In the genomic region with DNA sequence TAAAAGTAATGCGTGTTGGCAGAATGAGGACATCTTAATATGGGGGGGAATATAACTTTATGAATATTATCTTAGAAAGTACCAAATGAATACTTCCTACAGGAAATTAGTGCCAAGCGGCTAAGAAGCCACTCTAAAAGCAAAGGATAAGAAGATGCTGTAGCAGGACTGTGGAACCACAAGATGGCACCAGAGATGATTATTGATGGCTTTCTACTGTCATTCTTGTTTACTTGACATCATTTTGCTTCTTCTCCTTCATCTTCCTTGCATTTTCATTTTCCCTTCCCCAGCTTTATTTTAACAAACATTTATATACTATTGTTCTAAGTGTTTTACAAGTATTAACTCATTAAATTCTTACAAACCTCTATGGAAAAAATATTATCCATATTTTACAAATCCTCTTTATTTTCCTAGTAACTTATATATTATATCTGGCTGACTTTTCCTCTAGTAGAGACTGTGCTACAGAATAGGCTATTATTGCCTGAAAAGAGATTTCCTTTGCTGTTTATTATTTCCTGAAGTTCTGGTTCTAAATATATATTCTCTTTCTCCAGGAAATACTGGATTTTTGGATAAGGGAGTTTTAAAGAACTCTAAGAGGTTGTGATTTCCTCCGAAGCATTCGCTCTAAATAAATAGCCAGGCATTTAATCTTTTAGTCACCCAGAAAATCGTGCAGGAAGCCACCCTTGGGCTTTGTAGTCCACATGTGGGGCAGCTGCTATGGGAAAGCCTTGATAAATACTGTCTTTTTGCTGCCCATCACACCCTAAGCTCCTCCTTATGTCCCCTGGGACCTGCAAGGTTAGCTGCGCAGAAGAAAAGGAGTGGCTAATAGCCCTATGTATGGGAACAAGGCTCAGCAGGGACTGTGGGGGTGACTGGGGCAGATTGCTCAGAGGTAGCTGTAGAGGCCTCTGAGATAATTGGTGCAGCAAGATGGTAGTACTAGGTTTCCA, we compare ENCODE assay signal across 1 cellular context.
TF ChIP-seq lines count a peak whose summit lies in the region.

No MANE protein-coding gene starts in this region.

TF ChIP-seq in K562, 482 proteins besides CTCF, POLR2A, EP300 and RAD21 (continued from another document):
- TF ChIP-seq FOXA3 (CRISPR knock-in tag; conservative IDR thresholded peaks at IDR 0.05 in 1 of 2, IDR thresholded peaks at IDR 0.05 in 1 of 2) (peak in 1 of 2 experiments; percentile 49; a peak in 2 of 4 replicates), FOXK2 (conservative IDR thresholded peaks at IDR 0.05 in 1 of 2, IDR thresholded peaks at IDR 0.05 in 1 of 2; ENCODE audit: low read depth in 2 of 2) (peak; percentile 61 to 81; a peak in 3 of 4 replicates), FOSL1 (tag; conservative IDR thresholded peaks at IDR 0.05) (no peak), ZNF232 (CRISPR knock-in tag; IDR thresholded peaks at IDR 0.05) (no peak), FOXP1 (CRISPR knock-in tag; IDR thresholded peaks at IDR 0.05) (no peak), ZNF561 (CRISPR knock-in tag; conservative IDR thresholded peaks at IDR 0.05) (no peak), KAT8 (IDR thresholded peaks at IDR 0.05; ENCODE audit: low read depth) (no peak), PKNOX1 (IDR thresholded peaks at IDR 0.05) (peak; percentile 69), SMARCB1 (IDR thresholded peaks at IDR 0.05; ENCODE audit: insufficient read length, low read depth) (no peak), MEIS2 (IDR thresholded peaks at IDR 0.05; ENCODE audit: partially characterized antibody) (peak; percentile 71), IFI16 (CRISPR knock-in tag; IDR thresholded peaks at IDR 0.05) (no peak), RERE (CRISPR knock-in tag; IDR thresholded peaks at IDR 0.05; ENCODE audit: borderline replicate concordance) (no peak), CEBPZ (IDR thresholded peaks at IDR 0.05; ENCODE audit: borderline replicate concordance, low read depth, low read length) (no peak), ZNF140 (CRISPR knock-in tag; IDR thresholded peaks at IDR 0.05) (no peak)
- TF ChIP-seq, protein P1, sequence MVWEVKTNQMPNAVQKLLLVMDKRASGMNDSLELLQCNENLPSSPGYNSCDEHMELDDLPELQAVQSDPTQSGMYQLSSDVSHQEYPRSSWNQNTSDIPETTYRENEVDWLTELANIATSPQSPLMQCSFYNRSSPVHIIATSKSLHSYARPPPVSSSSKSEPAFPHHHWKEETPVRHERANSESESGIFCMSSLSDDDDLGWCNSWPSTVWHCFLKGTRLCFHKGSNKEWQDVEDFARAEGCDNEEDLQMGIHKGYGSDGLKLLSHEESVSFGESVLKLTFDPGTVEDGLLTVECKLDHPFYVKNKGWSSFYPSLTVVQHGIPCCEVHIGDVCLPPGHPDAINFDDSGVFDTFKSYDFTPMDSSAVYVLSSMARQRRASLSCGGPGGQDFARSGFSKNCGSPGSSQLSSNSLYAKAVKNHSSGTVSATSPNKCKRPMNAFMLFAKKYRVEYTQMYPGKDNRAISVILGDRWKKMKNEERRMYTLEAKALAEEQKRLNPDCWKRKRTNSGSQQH (CRISPR knock-in tag; IDR thresholded peaks at IDR 0.05) = no peak
- TF ChIP-seq, protein P2, sequence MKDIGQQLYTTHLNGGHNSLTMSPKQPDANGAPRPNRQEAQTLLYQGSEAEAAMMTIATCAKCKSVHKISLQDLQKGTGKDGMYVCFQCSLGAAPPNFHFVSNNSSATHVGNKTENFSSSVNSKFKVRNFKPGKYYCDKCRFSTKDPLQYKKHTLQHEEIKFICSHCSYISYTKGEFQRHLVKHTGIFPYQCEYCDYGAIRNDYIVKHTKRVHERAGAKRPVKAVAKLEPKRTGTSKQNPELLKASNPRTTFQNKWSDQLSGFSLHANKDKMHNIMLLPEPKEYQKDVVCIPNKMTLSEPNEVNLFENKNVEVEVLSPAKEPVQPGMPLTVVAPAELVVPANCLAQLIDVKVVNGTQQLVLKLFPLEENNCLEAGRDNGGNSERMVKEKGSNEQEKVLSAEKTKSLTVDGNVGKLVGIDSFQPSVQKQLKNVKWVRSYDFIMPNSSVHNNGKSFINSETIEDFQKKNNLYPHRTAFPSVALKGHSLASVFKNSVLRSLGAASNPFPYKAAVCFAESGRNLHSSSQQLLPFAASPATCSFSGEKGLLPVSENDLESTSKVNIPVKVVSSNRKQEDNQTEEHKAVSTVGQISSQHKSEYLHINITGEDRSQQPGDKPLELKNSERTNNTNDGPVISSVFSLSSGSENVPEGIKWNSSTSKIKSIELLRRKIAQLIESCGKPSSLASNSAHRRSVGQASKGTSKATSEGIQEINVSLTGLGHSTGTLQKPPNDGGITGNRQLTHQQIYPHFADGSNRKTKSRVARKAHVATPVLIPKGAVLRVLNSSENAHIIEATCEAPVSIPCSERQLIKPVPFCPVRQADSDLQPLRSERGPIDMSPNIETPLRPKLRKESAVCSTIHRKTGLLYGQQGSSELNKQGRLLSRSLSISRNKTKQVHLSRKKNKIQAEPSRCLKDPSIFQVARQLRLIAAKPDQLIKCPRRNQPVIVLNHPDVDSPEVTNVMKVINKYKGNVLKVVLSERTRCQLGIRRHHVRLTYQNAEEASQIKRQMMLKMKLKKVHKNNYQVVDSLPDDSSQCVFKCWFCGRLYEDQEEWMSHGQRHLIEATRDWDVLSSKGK (CRISPR knock-in tag; IDR thresholded peaks at IDR 0.05) = no peak
